ENCODE assay signal across 17 cellular contexts in the genomic region with DNA sequence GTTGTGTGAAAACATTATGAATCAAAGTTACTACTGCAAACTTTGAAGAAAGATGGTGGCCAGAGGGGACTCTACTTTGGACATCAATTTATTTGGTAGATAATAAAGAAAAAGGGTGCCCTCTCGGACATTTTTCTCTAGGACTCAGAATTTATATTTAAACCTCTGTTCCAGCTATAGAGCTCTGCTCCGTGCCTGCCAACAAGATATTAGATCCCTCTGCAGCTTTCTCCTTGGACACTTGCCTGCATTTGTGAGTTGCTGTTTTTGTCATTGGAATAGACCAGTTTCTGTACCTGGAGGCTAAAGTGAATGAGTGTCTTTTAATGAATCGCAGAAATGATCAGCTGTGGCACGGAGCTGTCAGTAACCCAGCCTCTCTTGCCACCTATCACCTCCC.
"Had no signal": no experiment of that assay in that cellular context is flagged by ENCODE, and none has a peak within 500 bp of the region (broad histone marks: within the 10 kb centered on the region; RNA-seq: fewer than 3 reads in every experiment).

No MANE protein-coding gene starts in this region.

- H3K4me1 ChIP-seq: colonic mucosa, lower lobe of right lung, parathyroid adenoma, upper lobe of left lung, vagina had no signal

- H3K4me3 ChIP-seq: colonic mucosa, heart right ventricle, lower lobe of right lung, smooth muscle cell, upper lobe of left lung, vagina had no signal

- H3K36me3 ChIP-seq: colonic mucosa, lower lobe of right lung, upper lobe of left lung, vagina had no signal

- H3K27ac Mint-ChIP-seq: memory B cell had no signal

- H3K27me3 Mint-ChIP-seq: memory B cell, naive B cell had no signal

- H3K27me3 ChIP-seq: colonic mucosa, heart right ventricle, upper lobe of left lung, vagina had no signal

- DNase-seq: colonic mucosa; effector CD4-positive, alpha-beta T cell; heart right ventricle; hypothalamus; kidney glomerular epithelial cell; lower lobe of right lung; naive B cell; occipital lobe; stimulated activated CD4-positive, alpha-beta T cell treated with anti-CD3 and anti-CD28 coated beads, Interleukin-2, amount 100 ng/mL, for 48 hours; stimulated activated naive CD4-positive, alpha-beta T cell treated with Interleukin-2 at 50 U/mL for 16 hours; upper lobe of left lung had no signal

- H3K27ac ChIP-seq: colonic mucosa, lower lobe of right lung, parathyroid adenoma, upper lobe of left lung, vagina had no signal

- H3K9me3 ChIP-seq: colonic mucosa, vagina had no signal

- H3K9ac ChIP-seq: parathyroid adenoma had no signal

- H3K4me3 Mint-ChIP-seq: memory B cell, nephron had no signal

- ATAC-seq: left lobe of liver, lower lobe of right lung had no signal
